Comparison of ENCODE assay signal across 9 cellular contexts in genomic region chr11:34154059-34154875, GRCh38. TPM values are rescaled to one million over a fixed set of nuclear protein-coding genes. Genes with fewer than 3 reads are reported as not detected.
DNase-seq lines count a peak whose midpoint lies in the region; ATAC-seq and TF ChIP-seq lines count a peak whose summit lies in the region.
"Had no signal": no experiment of that assay in that cellular context is flagged by ENCODE, and none has a peak within 500 bp of the region (broad histone marks: within the 10 kb centered on the region; RNA-seq: fewer than 3 reads in every experiment).

No MANE protein-coding gene starts in this region.

- peaks cover 41% of the 10 kb centered on the region for H3K36me3 ChIP-seq in OCI-LY3 (replicated peaks; ENCODE audit: low read depth, low read length)
- peaks cover under 1% of the 10 kb centered on the region for H3K36me3 ChIP-seq in rectal smooth muscle tissue (ENCODE audit: control insufficient read depth, insufficient read depth, low read length)
- H3K36me3 ChIP-seq in smooth muscle cell (ENCODE audit: low read depth): no peaks in the 10 kb centered on the region

- no peak for TF ChIP-seq CTCF in OCI-LY3 (IDR thresholded peaks at IDR 0.05; ENCODE audit: low read depth, low read length)
- no peak for TF ChIP-seq CTCF in smooth muscle cell (IDR thresholded peaks at IDR 0.05; ENCODE audit: borderline replicate concordance, insufficient read depth, poor library complexity, severe bottlenecking)

- peak overlapping the region; percentile 52 for H3K4me3 ChIP-seq in OCI-LY3 (ENCODE audit: low read length)
- no peak overlapping the region for H3K4me3 ChIP-seq in rectal smooth muscle tissue (ENCODE audit: low read length)
- H3K4me3 ChIP-seq in smooth muscle cell: no peak overlapping the region

- peak; percentile 76 for ATAC-seq in GM18907 (IDR thresholded peaks at IDR 0.05; ENCODE audit: unreplicated experiment)
- ATAC-seq in HG02759 (IDR thresholded peaks at IDR 0.05; ENCODE audit: unreplicated experiment): peak; percentile 83
- no peak for ATAC-seq in HG02571 (IDR thresholded peaks at IDR 0.05; ENCODE audit: unreplicated experiment)

- no peak overlapping the region for H3K4me3 Mint-ChIP-seq in activated naive CD4-positive, alpha-beta T cell treated with anti-CD3 and anti-CD28 coated beads, Interleukin-2, amount 10 ng/mL, durations not matched to agents 7 days and 5 days
- H3K4me3 Mint-ChIP-seq: activated T-cell treated with anti-CD3 and anti-CD28 coated beads, Interleukin-2, amount 50 U/mL, for 4 hours had no signal

- H3K4me2 ChIP-seq in OCI-LY3 (ENCODE audit: low read length) (peak overlapping the region; percentile 73), smooth muscle cell (no peak overlapping the region)

- H3K27me3 ChIP-seq in OCI-LY3 (ENCODE audit: low read depth, low read length) (no peaks in the 10 kb centered on the region), rectal smooth muscle tissue (ENCODE audit: control insufficient read depth, insufficient read depth, low read length) (no peaks in the 10 kb centered on the region), smooth muscle cell (ENCODE audit: low read depth) (no peaks in the 10 kb centered on the region)

- no peak overlapping the region for H3K27ac Mint-ChIP-seq in activated naive CD4-positive, alpha-beta T cell treated with anti-CD3 and anti-CD28 coated beads, Interleukin-2, amount 10 ng/mL, durations not matched to agents 7 days and 5 days

- H3F3A ChIP-seq in smooth muscle cell (ENCODE audit: low read depth): no peaks in the 10 kb centered on the region

- H3K9me3 ChIP-seq in OCI-LY3 (ENCODE audit: insufficient read depth, low read length) (no peaks in the 10 kb centered on the region), smooth muscle cell (replicated peaks; ENCODE audit: low read depth) (no peaks in the 10 kb centered on the region)

- peak overlapping the region; percentile 56; the same call in 1 of the 2 replicates for H3K9ac ChIP-seq in OCI-LY3 (ENCODE audit: low read length)
- no peak overlapping the region for H3K9ac ChIP-seq in rectal smooth muscle tissue (ENCODE audit: low read length)
- H3K9ac ChIP-seq in smooth muscle cell (ENCODE audit: low read depth): no peak overlapping the region

- no peaks in the 10 kb centered on the region for H3K27me3 Mint-ChIP-seq in activated naive CD4-positive, alpha-beta T cell treated with anti-CD3 and anti-CD28 coated beads, Interleukin-2, amount 10 ng/mL, durations not matched to agents 7 days and 5 days

- H3K4me1 Mint-ChIP-seq in activated naive CD4-positive, alpha-beta T cell treated with anti-CD3 and anti-CD28 coated beads, Interleukin-2, amount 10 ng/mL, durations not matched to agents 7 days and 5 days: peaks cover 6% of the 10 kb centered on the region

- DNase-seq in activated naive CD4-positive, alpha-beta T cell treated with anti-CD3 and anti-CD28 coated beads, Interleukin-2, amount 10 ng/mL, durations not matched to agents 7 days and 5 days: no peak
- no peak for DNase-seq in smooth muscle cell (lab: John Stamatoyannopoulos, UW; ENCODE audit: unreplicated experiment)
- no peak for DNase-seq in stimulated activated CD4-positive, alpha-beta T cell treated with anti-CD3 and anti-CD28 coated beads, Interleukin-12 subunit alpha, Interleukin-12 subunit beta, amount 100 ng/mL, for 4 hours
- DNase-seq: activated T-cell treated with anti-CD3 and anti-CD28 coated beads, Interleukin-2, amount 50 U/mL, for 4 hours had no signal

- H3K79me2 ChIP-seq in OCI-LY3 (ENCODE audit: low read length) (peaks cover 6% of the 10 kb centered on the region; the same call in 1 of the 2 replicates), smooth muscle cell (ENCODE audit: low read depth) (no peaks in the 10 kb centered on the region)

- H3K9me3 Mint-ChIP-seq in activated naive CD4-positive, alpha-beta T cell treated with anti-CD3 and anti-CD28 coated beads, Interleukin-2, amount 10 ng/mL, durations not matched to agents 7 days and 5 days: no peaks in the 10 kb centered on the region
- H3K9me3 Mint-ChIP-seq: activated T-cell treated with anti-CD3 and anti-CD28 coated beads, Interleukin-2, amount 50 U/mL, for 4 hours had no signal

- H3K27ac ChIP-seq in OCI-LY3 (ENCODE audit: low read length) (peak overlapping the region; percentile 73), rectal smooth muscle tissue (ENCODE audit: low read depth, low read length) (peak overlapping the region; percentile 81), smooth muscle cell (ENCODE audit: low read depth) (no peak overlapping the region)

- no peaks in the 10 kb centered on the region for H4K20me1 ChIP-seq in OCI-LY3 (ENCODE audit: insufficient read depth, low read length)
- H4K20me1 ChIP-seq in smooth muscle cell (ENCODE audit: low read depth): peaks cover 28% of the 10 kb centered on the region

- peaks cover 1% of the 10 kb centered on the region for H3K36me3 Mint-ChIP-seq in activated naive CD4-positive, alpha-beta T cell treated with anti-CD3 and anti-CD28 coated beads, Interleukin-2, amount 10 ng/mL, durations not matched to agents 7 days and 5 days

- H3K4me1 ChIP-seq in OCI-LY3 (ENCODE audit: low read length) (peaks cover 27% of the 10 kb centered on the region), rectal smooth muscle tissue (ENCODE audit: control insufficient read depth, insufficient read depth, low read length) (peaks cover 17% of the 10 kb centered on the region), smooth muscle cell (ENCODE audit: low read depth) (no peaks in the 10 kb centered on the region)

- no peak overlapping the region for H2AFZ ChIP-seq in OCI-LY3 (ENCODE audit: low read depth, low read length)
- no peak overlapping the region for H2AFZ ChIP-seq in smooth muscle cell (ENCODE audit: low read depth)

- 96% methylated on average over 16 of the region's 16 CpGs for WGBS in smooth muscle cell (ENCODE audit: low lambda C conversion rate)

- CTCF ChIA-PET in activated naive CD4-positive, alpha-beta T cell treated with anti-CD3 and anti-CD28 coated beads, Interleukin-2, amount 10 ng/mL, durations not matched to agents 7 days and 5 days (lab: Charles Lee): no interaction called here

RNA-seq across cellular contexts. Expression of gene NAT10, which starts 48.8 kb away (rescaled TPM):
- total RNA-seq in smooth muscle cell: 20.9 and 21.2 TPM in 2 replicates
- polyA plus RNA-seq in smooth muscle cell: 13.2 and 16.4 TPM in 2 replicates
